In the genomic region with DNA sequence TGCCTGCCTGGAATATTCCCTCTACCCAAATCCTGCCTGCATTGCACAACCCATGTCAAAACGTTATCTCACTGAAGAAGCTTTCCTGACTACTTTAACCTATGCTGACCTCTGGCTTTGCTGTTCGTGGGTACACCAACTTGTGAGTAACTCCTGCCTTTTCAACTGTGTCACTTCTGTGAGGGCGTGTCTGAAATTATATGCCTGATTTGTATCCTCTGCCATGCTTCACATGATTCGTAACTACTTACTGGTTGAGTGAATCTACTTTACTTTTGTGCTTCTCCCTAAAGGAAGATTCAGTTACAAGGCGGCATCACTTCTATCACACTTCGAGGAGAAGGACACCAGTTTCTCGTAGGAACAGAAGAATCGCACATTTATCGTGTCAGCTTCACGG, we compare ENCODE assay signal across 20 cellular contexts. TPM values are rescaled to one million over a fixed set of nuclear protein-coding genes. Genes with fewer than 3 reads are reported as not detected.
DNase-seq lines count a peak whose midpoint lies in the region; ATAC-seq and TF ChIP-seq lines count a peak whose summit lies in the region.
"Had no signal": no experiment of that assay in that cellular context is flagged by ENCODE, and none has a peak within 500 bp of the region (broad histone marks: within the 10 kb centered on the region; RNA-seq: fewer than 3 reads in every experiment).

No MANE protein-coding gene starts in this region.

- no peak overlapping the region for H3K9ac ChIP-seq in mesenchymal stem cell (ENCODE audit: low read length)

- ATAC-seq in GM18511 (IDR thresholded peaks at IDR 0.05; ENCODE audit: unreplicated experiment) = no peak

- DNase-seq in ACHN = peak; percentile 86
- DNase-seq in HK-2 (ENCODE audit: unreplicated experiment) = peak; percentile 19
- DNase-seq in epithelial cell of esophagus (ENCODE audit: low read depth) = peak; percentile 36
- DNase-seq in mesenchymal stem cell = no peak
- DNase-seq in NCI-H446 treated with DMSO at 0.1 percent for 48 hours (lab: John Stamatoyannopoulos, UW) = no peak
- DNase-seq in prostate gland (ENCODE audit: low spot score) = no peak
- DNase-seq in adrenal gland = no peak
- DNase-seq: DND-41, GOT3, NCI-H1092, NCI-H1436 treated with DMSO at 0.1 percent for 48 hours, NCI-H2029, NCI-H345, NCI-H526, PC-9, SJCRH30 had no signal

- no peak overlapping the region for H2BK120ac ChIP-seq in mesenchymal stem cell (ENCODE audit: low read depth, low read length)

- H3K4ac ChIP-seq in mesenchymal stem cell (ENCODE audit: low read depth in 1 of 2, low read length in 2 of 2) = no peak overlapping the region

- no peak overlapping the region for H4K8ac ChIP-seq in mesenchymal stem cell (ENCODE audit: low read length)

- no peak for TF ChIP-seq CTCF in epithelial cell of esophagus (IDR thresholded peaks at IDR 0.05; ENCODE audit: insufficient read depth, low read depth, low read length, missing control alignments)
- no peak for TF ChIP-seq CTCF in prostate gland (IDR thresholded peaks at IDR 0.05)
- no peak for TF ChIP-seq CTCF in adrenal gland (IDR thresholded peaks at IDR 0.05)

- H3K14ac ChIP-seq in mesenchymal stem cell (ENCODE audit: low read length in 2 of 2) = no peak overlapping the region

- no peak overlapping the region for H3K18ac ChIP-seq in mesenchymal stem cell (ENCODE audit: low read depth in 1 of 2, low read length in 2 of 2)

- in situ Hi-C loops in ACHN (cut with HindIII; ENCODE audit: low pct_ligation_motif_present, low pct_unique_long_range_greater_than_20kb, low sequenced_read_pairs) = no loop called here

- no peak overlapping the region for H3K27ac ChIP-seq in mesenchymal stem cell (ENCODE audit: low read length, poor library complexity, severe bottlenecking)
- H3K27ac ChIP-seq in prostate gland = no peak overlapping the region
- H3K27ac ChIP-seq in adrenal gland = no peak overlapping the region
- H3K27ac ChIP-seq: C4-2B, PC-9, SJCRH30 had no signal

- no peak for TF ChIP-seq POLR2A in prostate gland (IDR thresholded peaks at IDR 0.05)
- no peak for TF ChIP-seq POLR2A in adrenal gland (IDR thresholded peaks at IDR 0.05)

- no peak overlapping the region for H4K91ac ChIP-seq in mesenchymal stem cell (ENCODE audit: low read length)

- H3K36me3 ChIP-seq in mesenchymal stem cell (ENCODE audit: control insufficient read depth in 1 of 2, insufficient read depth in 2 of 2, low read depth in 1 of 2, low read length in 2 of 2) = no peaks in the 10 kb centered on the region
- no peaks in the 10 kb centered on the region for H3K36me3 ChIP-seq in prostate gland
- H3K36me3 ChIP-seq in adrenal gland (replicated peaks in 1 of 2) = no peaks in the 10 kb centered on the region
- H3K36me3 ChIP-seq: SJCRH30 had no signal

- no peak overlapping the region for H3K23ac ChIP-seq in mesenchymal stem cell (ENCODE audit: low read length in 2 of 2)

- H2BK5ac ChIP-seq in mesenchymal stem cell (ENCODE audit: low read depth, low read length, poor library complexity, severe bottlenecking) = no peak overlapping the region

- peak overlapping the region; percentile 4 for H2AFZ ChIP-seq in mesenchymal stem cell (ENCODE audit: low read depth, low read length)
- H2AFZ ChIP-seq: PC-9 had no signal

- H3K27me3 ChIP-seq in mesenchymal stem cell (ENCODE audit: control insufficient read depth in 1 of 2, insufficient read depth in 1 of 2, low read length in 2 of 2) (no peaks in the 10 kb centered on the region), prostate gland (replicated peaks; ENCODE audit: insufficient read depth) (no peaks in the 10 kb centered on the region), adrenal gland (no peaks in the 10 kb centered on the region)
- H3K27me3 ChIP-seq: SJCRH30 had no signal

- H3K4me1 ChIP-seq in mesenchymal stem cell (ENCODE audit: control insufficient read depth, insufficient read depth, low read depth, low read length) (no peaks in the 10 kb centered on the region), prostate gland (replicated peaks) (no peaks in the 10 kb centered on the region), adrenal gland (replicated peaks in 1 of 2) (no peaks in the 10 kb centered on the region)
- H3K4me1 ChIP-seq: SJCRH30 had no signal

- H2AK5ac ChIP-seq in mesenchymal stem cell (ENCODE audit: low read length, severe bottlenecking) = no peak overlapping the region

- H2BK15ac ChIP-seq in mesenchymal stem cell (ENCODE audit: low read depth, poor library complexity, severe bottlenecking) = no peak overlapping the region

- H3K9me3 ChIP-seq in mesenchymal stem cell (ENCODE audit: control insufficient read depth, low read length) (peaks cover 2% of the 10 kb centered on the region), prostate gland (no peaks in the 10 kb centered on the region), adrenal gland (replicated peaks in 1 of 3) (no peaks in the 10 kb centered on the region)
- H3K9me3 ChIP-seq: SJCRH30 had no signal

- no peak overlapping the region for H3K4me2 ChIP-seq in mesenchymal stem cell (ENCODE audit: low read length, poor library complexity, severe bottlenecking)
- H3K4me2 ChIP-seq: PC-9 had no signal

- no peaks in the 10 kb centered on the region for H3K79me1 ChIP-seq in mesenchymal stem cell (replicated peaks; ENCODE audit: low read length, poor library complexity, severe bottlenecking)

- intact Hi-C loops in prostate gland (cut with DNase I) (no loop called here), adrenal gland (cut with DNase I) (no loop called here)

- WGBS in mesenchymal stem cell = 81% methylated on average over 10 of the region's 10 CpGs
- 73% methylated on average over 10 of the region's 10 CpGs for WGBS in prostate gland
- WGBS in adrenal gland, 4 donors = 52 to 65% (median 57%) methylated on average over 10 of the region's 10 CpGs

- no peak overlapping the region for H2BK12ac ChIP-seq in mesenchymal stem cell (ENCODE audit: low read length in 2 of 2)

- H3K4me3 ChIP-seq in epithelial cell of esophagus (ENCODE audit: low read length) (no peak overlapping the region), mesenchymal stem cell (ENCODE audit: insufficient read depth in 1 of 2, low read depth in 1 of 2, low read length in 2 of 2) (no peak overlapping the region), prostate gland (no peak overlapping the region), adrenal gland (no peak overlapping the region)
- H3K4me3 ChIP-seq: PC-9, SJCRH30 had no signal

RNA-seq across cellular contexts. Expression of a gene that starts 33.3 kb away (rescaled TPM):
- 1.4 TPM for polyA plus RNA-seq in mesenchymal stem cell (2013, experiment 1 of 2)
- 1.5 TPM for polyA plus RNA-seq in mesenchymal stem cell (2013, experiment 2 of 2)
- total RNA-seq in prostate gland (10 to 100 TPM; 28.2 to 33.2 TPM), adrenal gland (1 to 10 TPM in 1 of 8 donors, under 1 TPM in 5, not detected in 2; 0.11 to 1.2 (median 0.42) TPM)
- polyA plus RNA-seq in adrenal gland = 1 to 10 TPM in 1 of 3 donors, under 1 TPM in 2; 0.11 to 1.1 (median 0.97) TPM

RNA-seq across cellular contexts. Expression of a gene that starts 35.6 kb away (rescaled TPM):
- polyA plus RNA-seq in mesenchymal stem cell (2013, experiment 1 of 2) = 0.14 TPM
- polyA plus RNA-seq in mesenchymal stem cell (2013, experiment 2 of 2) = 0.27 TPM
- total RNA-seq in prostate gland (1 to 10 TPM in 1 of 2 donors, not detected in 1; 1.7 TPM), adrenal gland (under 1 TPM in 6 of 8 donors, not detected in 2; 0.42 to 0.90 (median 0.66) TPM)
- polyA plus RNA-seq in adrenal gland = under 1 TPM; 0.10 to 0.99 (median 0.48) TPM
- total RNA-seq: A673, M059J, PC-9, SJCRH30 had no signal

RNA-seq across cellular contexts. Expression of a gene that starts 36.4 kb away (rescaled TPM):
- polyA plus RNA-seq in mesenchymal stem cell (2013, experiment 1 of 2) = 77.9 TPM
- 83.5 TPM for polyA plus RNA-seq in mesenchymal stem cell (2013, experiment 2 of 2)
- total RNA-seq in prostate gland (10 to 100 TPM; 46.6 to 72.4 TPM), adrenal gland (10 to 100 TPM; 21.9 to 79.3 (median 72.3) TPM)
- 10 to 100 TPM; 60.1 to 94.1 (median 71.9) TPM for polyA plus RNA-seq in adrenal gland

Comparison
In these comparisons a context has a peak if more than half of its experiments do, and no peak if none do; other contexts are left out.
1. DNase-seq: peak in ACHN (single experiment), HK-2 (single experiment) and epithelial cell of esophagus (single experiment); none in mesenchymal stem cell (single experiment), NCI-H446 treated with DMSO at 0.1 percent for 48 hours (single experiment), prostate gland (single experiment) and adrenal gland (0 of 7).
2. RNA of a gene that starts 33.3 kb away (total RNA-seq): 28.2 to 33.2 TPM in prostate gland; 0.11 to 1.2 TPM in adrenal gland; every median in the first group is over 10 times any median in the second.